ENCODE assay signal across 17 cellular contexts in genomic region chr13:99260216-99260615, GRCh38. TPM values are rescaled to one million over a fixed set of nuclear protein-coding genes. Genes with fewer than 3 reads are reported as not detected.
DNase-seq lines count a peak whose midpoint lies in the region; ATAC-seq and TF ChIP-seq lines count a peak whose summit lies in the region.
"Had no signal": no experiment of that assay in that cellular context is flagged by ENCODE, and none has a peak within 500 bp of the region (broad histone marks: within the 10 kb centered on the region; RNA-seq: fewer than 3 reads in every experiment).

No MANE protein-coding gene starts in this region.

- in situ Hi-C loops in mammary epithelial cell (cut with MboI; ENCODE audit: low sequenced_read_pairs in 2 of 2): loop anchor here (10.0 kb wide), 2 partner anchors 85 to 175 kb away; no protein-coding TSS in a partner anchor

- no peak overlapping the region for H2AFZ ChIP-seq in mammary epithelial cell (ENCODE audit: low read depth, low read length)
- H2AFZ ChIP-seq in SK-N-SH (ENCODE audit: low read depth): no peak overlapping the region

- no peak for DNase-seq in activated naive CD4-positive, alpha-beta T cell treated with anti-CD3 and anti-CD28 coated beads, Interleukin-2, amount 10 ng/mL, durations not matched to agents 7 days and 5 days
- no peak for DNase-seq in activated naive CD4-positive, alpha-beta T cell treated with anti-CD3 and anti-CD28 coated beads for 36 hours
- DNase-seq in amniotic epithelial cell (ENCODE audit: low read depth) (peak; percentile 22), occipital lobe (lab: John Stamatoyannopoulos, UW) (no peak), mammary epithelial cell (no peak), SK-N-SH (no peak)
- DNase-seq: activated CD4-positive, alpha-beta T cell treated with anti-CD3 and anti-CD28 coated beads for 48 hours; activated gamma-delta T cell treated with Interleukin-2 at 50 U/mL for 16 hours; effector CD8-positive, alpha-beta T cell; hippocampal formation; left ventricle myocardium superior; NCI-H748 treated with DMSO at 0.1 percent for 48 hours; retina; stimulated activated CD4-positive, alpha-beta T cell treated with anti-CD3 and anti-CD28 coated beads, Interleukin-4, amount 100 ng/mL, for 1 hour had no signal

- H3K4me3 ChIP-seq in mammary epithelial cell (replicated peaks in 1 of 3; ENCODE audit: insufficient read depth in 1 of 3, low read depth in 2 of 3, low read length in 3 of 3) (no peak overlapping the region), SK-N-SH (ENCODE audit: low read depth in 2 of 2, low read length in 1 of 2) (no peak overlapping the region)

- 95% methylated on average over 5 of the region's 5 CpGs for WGBS in mammary epithelial cell (ENCODE audit: low coverage, missing lambda C conversion rate)
- WGBS in SK-N-SH (ENCODE audit: low lambda C conversion rate): 93% methylated on average over 5 of the region's 5 CpGs

- H3K4me2 ChIP-seq in mammary epithelial cell (ENCODE audit: insufficient read depth, low read depth, low read length) (no peak overlapping the region), SK-N-SH (no peak overlapping the region)

- H3K27me3 ChIP-seq in mammary epithelial cell (ENCODE audit: insufficient read depth, low read length) (no peaks in the 10 kb centered on the region), SK-N-SH (ENCODE audit: insufficient read depth) (no peaks in the 10 kb centered on the region)

- H3K4me1 Mint-ChIP-seq in activated naive CD4-positive, alpha-beta T cell treated with anti-CD3 and anti-CD28 coated beads, Interleukin-2, amount 10 ng/mL, durations not matched to agents 7 days and 5 days: peaks cover 75% of the 10 kb centered on the region
- peaks cover 76% of the 10 kb centered on the region for H3K4me1 Mint-ChIP-seq in activated naive CD4-positive, alpha-beta T cell treated with anti-CD3 and anti-CD28 coated beads for 36 hours (ENCODE audit: low read depth)
- peaks cover 80% of the 10 kb centered on the region for H3K4me1 Mint-ChIP-seq in stimulated activated memory B cell treated with anti-CD40 and anti-IgM and Interleukin-4, amounts not matched to agents 10 μg/mL and 1 μg/mL and 100 μg/mL, for 72 hours

- TF ChIP-seq CTCF in mammary epithelial cell (conservative IDR thresholded peaks at IDR 0.05 in 1 of 2, IDR thresholded peaks at IDR 0.05 in 1 of 2; ENCODE audit: extremely low read depth in 1 of 2, insufficient read depth in 1 of 2, low read depth in 1 of 2, low read length in 2 of 2) (no peak), SK-N-SH (IDR thresholded peaks at IDR 0.05) (no peak)

- peak overlapping the region; percentile 60 for H3K27ac ChIP-seq in KOPT-K1 (ENCODE audit: low read depth, low read length, poor library complexity, severe bottlenecking)
- H3K27ac ChIP-seq in mammary epithelial cell (ENCODE audit: insufficient read depth, low read depth, low read length): no peak overlapping the region
- no peak overlapping the region for H3K27ac ChIP-seq in SK-N-SH (ENCODE audit: low read depth in 2 of 2, low read length in 1 of 2)

- H4K20me1 ChIP-seq in mammary epithelial cell (ENCODE audit: insufficient read depth, low read length) (no peaks in the 10 kb centered on the region), SK-N-SH (ENCODE audit: insufficient read depth) (no peaks in the 10 kb centered on the region)

- ATAC-seq in stimulated activated memory B cell treated with anti-CD40 and anti-IgM and Interleukin-4, amounts not matched to agents 10 μg/mL and 1 μg/mL and 100 μg/mL, for 72 hours: no peak
- ATAC-seq: left ventricle myocardium superior had no signal

- H3K4me3 Mint-ChIP-seq in activated naive CD4-positive, alpha-beta T cell treated with anti-CD3 and anti-CD28 coated beads, Interleukin-2, amount 10 ng/mL, durations not matched to agents 7 days and 5 days: no peak overlapping the region
- H3K4me3 Mint-ChIP-seq in activated naive CD4-positive, alpha-beta T cell treated with anti-CD3 and anti-CD28 coated beads for 36 hours: no peak overlapping the region
- H3K4me3 Mint-ChIP-seq in stimulated activated memory B cell treated with anti-CD40 and anti-IgM and Interleukin-4, amounts not matched to agents 10 μg/mL and 1 μg/mL and 100 μg/mL, for 72 hours: peak overlapping the region; percentile 39

- no peaks in the 10 kb centered on the region for H3K4me1 ChIP-seq in mammary epithelial cell (ENCODE audit: insufficient read depth, low read length)
- H3K4me1 ChIP-seq in SK-N-SH (ENCODE audit: control insufficient read depth in 1 of 2, insufficient read depth in 2 of 2, low read depth in 1 of 2, low read length in 1 of 2): no peaks in the 10 kb centered on the region; a peak in 2 of 4 replicates

- BruUV-seq in mammary epithelial cell (replicated peaks; lab: Mats Ljungman, UMichigan): no TSS peak

- CTCF ChIA-PET in activated naive CD4-positive, alpha-beta T cell treated with anti-CD3 and anti-CD28 coated beads, Interleukin-2, amount 10 ng/mL, durations not matched to agents 7 days and 5 days (lab: Charles Lee): interaction anchor here (1.1 to 2.6 kb wide), 7 partner anchors 9 to 177 kb away, joined by 3 to 11 read pairs (median 4); partner anchors contain the start of gene UBAC2
- CTCF ChIA-PET in activated naive CD4-positive, alpha-beta T cell treated with anti-CD3 and anti-CD28 coated beads for 36 hours (lab: Charles Lee): interaction anchor here (1.0 to 1.4 kb wide), 5 partner anchors 9 to 84 kb away, joined by 3 to 5 read pairs (median 4); no protein-coding TSS in a partner anchor
- CTCF ChIA-PET in mammary epithelial cell (lab: Charles Lee; ENCODE audit: low non-redundant PET) (no interaction called here), SK-N-SH (lab: Yijun Ruan, JAX) (interaction anchor here (0.9 to 2.7 kb wide), 4 partner anchors 9 to 203 kb away, joined by 4 to 16 read pairs (median 12); no protein-coding TSS in a partner anchor)

- H3K9me3 Mint-ChIP-seq in activated naive CD4-positive, alpha-beta T cell treated with anti-CD3 and anti-CD28 coated beads, Interleukin-2, amount 10 ng/mL, durations not matched to agents 7 days and 5 days: no peaks in the 10 kb centered on the region
- no peaks in the 10 kb centered on the region for H3K9me3 Mint-ChIP-seq in activated naive CD4-positive, alpha-beta T cell treated with anti-CD3 and anti-CD28 coated beads for 36 hours
- no peaks in the 10 kb centered on the region for H3K9me3 Mint-ChIP-seq in stimulated activated memory B cell treated with anti-CD40 and anti-IgM and Interleukin-4, amounts not matched to agents 10 μg/mL and 1 μg/mL and 100 μg/mL, for 72 hours

- no peak for TF ChIP-seq EP300 in SK-N-SH (IDR thresholded peaks at IDR 0.05; ENCODE audit: borderline replicate concordance in 1 of 2, low read depth in 1 of 2, low read length in 1 of 2)

- H3K36me3 Mint-ChIP-seq in activated naive CD4-positive, alpha-beta T cell treated with anti-CD3 and anti-CD28 coated beads, Interleukin-2, amount 10 ng/mL, durations not matched to agents 7 days and 5 days: peaks cover 32% of the 10 kb centered on the region
- peaks cover 17% of the 10 kb centered on the region for H3K36me3 Mint-ChIP-seq in activated naive CD4-positive, alpha-beta T cell treated with anti-CD3 and anti-CD28 coated beads for 36 hours (ENCODE audit: low read depth)
- peaks cover 18% of the 10 kb centered on the region for H3K36me3 Mint-ChIP-seq in stimulated activated memory B cell treated with anti-CD40 and anti-IgM and Interleukin-4, amounts not matched to agents 10 μg/mL and 1 μg/mL and 100 μg/mL, for 72 hours

- H3K79me2 ChIP-seq in mammary epithelial cell (ENCODE audit: insufficient read depth, low read length): no peaks in the 10 kb centered on the region
- H3K79me2 ChIP-seq in SK-N-SH (ENCODE audit: insufficient read depth): no peaks in the 10 kb centered on the region; the same call in 1 of the 2 replicates

- H3K36me3 ChIP-seq in KOPT-K1 (ENCODE audit: insufficient read depth, low read length) (peaks cover 42% of the 10 kb centered on the region), mammary epithelial cell (ENCODE audit: insufficient read depth, low read length) (peaks cover 2% of the 10 kb centered on the region), SK-N-SH (replicated peaks in 1 of 2; ENCODE audit: control insufficient read depth in 1 of 2, insufficient read depth in 2 of 2, low read length in 1 of 2) (peaks cover 27 to 38% of the 10 kb centered on the region in 2 experiments)

- H3K9me2 ChIP-seq in SK-N-SH: no peaks in the 10 kb centered on the region

- intact Hi-C loops in activated naive CD4-positive, alpha-beta T cell treated with anti-CD3 and anti-CD28 coated beads for 36 hours (cut with micrococcal nuclease): no loop called here
- intact Hi-C loops in mammary epithelial cell (cut with micrococcal nuclease): loop anchor here (10.0 kb wide), 1 partner anchor 285 kb away; the partner anchor contains the start of gene DOCK9

- dilution Hi-C loops in mammary epithelial cell (cut with HindIII; ENCODE audit: low sequenced_read_pairs): loop anchor here (5.0 to 10.0 kb wide), 3 partner anchors 52 to 165 kb away; no protein-coding TSS in a partner anchor

- no peak overlapping the region for H3K9ac ChIP-seq in mammary epithelial cell (ENCODE audit: insufficient read depth, low read length)
- no peak overlapping the region for H3K9ac ChIP-seq in SK-N-SH

- no peak for TF ChIP-seq RAD21 in SK-N-SH (IDR thresholded peaks at IDR 0.05; ENCODE audit: low read length)

- H3K27ac Mint-ChIP-seq in activated naive CD4-positive, alpha-beta T cell treated with anti-CD3 and anti-CD28 coated beads, Interleukin-2, amount 10 ng/mL, durations not matched to agents 7 days and 5 days: peak overlapping the region; percentile 94
- H3K27ac Mint-ChIP-seq in activated naive CD4-positive, alpha-beta T cell treated with anti-CD3 and anti-CD28 coated beads for 36 hours: no peak overlapping the region
- H3K27ac Mint-ChIP-seq in stimulated activated memory B cell treated with anti-CD40 and anti-IgM and Interleukin-4, amounts not matched to agents 10 μg/mL and 1 μg/mL and 100 μg/mL, for 72 hours: peak overlapping the region; percentile 79

- H3F3A ChIP-seq in SK-N-SH (replicated peaks; ENCODE audit: insufficient read depth): no peaks in the 10 kb centered on the region

- no peaks in the 10 kb centered on the region for H3K27me3 Mint-ChIP-seq in activated naive CD4-positive, alpha-beta T cell treated with anti-CD3 and anti-CD28 coated beads, Interleukin-2, amount 10 ng/mL, durations not matched to agents 7 days and 5 days
- no peaks in the 10 kb centered on the region for H3K27me3 Mint-ChIP-seq in activated naive CD4-positive, alpha-beta T cell treated with anti-CD3 and anti-CD28 coated beads for 36 hours (ENCODE audit: low read depth)
- H3K27me3 Mint-ChIP-seq in stimulated activated memory B cell treated with anti-CD40 and anti-IgM and Interleukin-4, amounts not matched to agents 10 μg/mL and 1 μg/mL and 100 μg/mL, for 72 hours: no peaks in the 10 kb centered on the region

- POLR2A ChIA-PET in SK-N-SH (lab: Yijun Ruan, JAX): no interaction called here

- H3K9me3 ChIP-seq in KOPT-K1 (ENCODE audit: insufficient read depth, low read length, poor library complexity, severe bottlenecking) (no peaks in the 10 kb centered on the region), mammary epithelial cell (replicated peaks; ENCODE audit: insufficient read depth, low read length) (no peaks in the 10 kb centered on the region), SK-N-SH (no peaks in the 10 kb centered on the region)

RNA-seq across cellular contexts. Expression of gene GPR18, which starts 2.0 kb away (rescaled TPM):
- total RNA-seq in activated naive CD4-positive, alpha-beta T cell treated with anti-CD3 and anti-CD28 coated beads for 36 hours: 1 to 10 TPM; 2.4 TPM
- total RNA-seq in occipital lobe: not detected
- not detected for total RNA-seq in mammary epithelial cell
- polyA plus RNA-seq in mammary epithelial cell: not detected
- not detected for polyA minus RNA-seq in mammary epithelial cell
- polyA plus RNA-seq in SK-N-SH (2012; rRNA removed): not detected in 2 replicates
- polyA plus RNA-seq in SK-N-SH (2012; cell fraction: cytosol; rRNA removed): not detected in 2 replicates
- polyA plus RNA-seq in SK-N-SH (2012; cell fraction: nucleus; rRNA removed): not detected in 2 replicates
- total RNA-seq: left ventricle myocardium superior had no signal
- polyA plus RNA-seq: AG04450 had no signal

RNA-seq across cellular contexts. Expression of gene GPR183, which starts 47.0 kb away (rescaled TPM):
- 10 to 100 TPM; 37.4 to 38.8 TPM for total RNA-seq in activated naive CD4-positive, alpha-beta T cell treated with anti-CD3 and anti-CD28 coated beads for 36 hours
- total RNA-seq in occipital lobe (3.1 TPM), mammary epithelial cell (not detected)
- polyA plus RNA-seq in mammary epithelial cell (not detected), SK-N-SH (2012; rRNA removed) (0.07 and 0.10 TPM in 2 replicates)
- polyA minus RNA-seq in mammary epithelial cell: not detected
- polyA plus RNA-seq in SK-N-SH (2012; cell fraction: cytosol; rRNA removed): 0.03 and 0.24 TPM in 2 replicates
- polyA plus RNA-seq in SK-N-SH (2012; cell fraction: nucleus; rRNA removed): 0.10 TPM in 1 of 2 replicates, not detected in the other

RNA-seq across cellular contexts. Expression of gene UBAC2, which starts 59.6 kb away (rescaled TPM):
- 10 to 100 TPM; 43.4 to 44.9 TPM for total RNA-seq in activated naive CD4-positive, alpha-beta T cell treated with anti-CD3 and anti-CD28 coated beads for 36 hours
- total RNA-seq in occipital lobe: 36.2 TPM
- total RNA-seq in mammary epithelial cell: 10 to 100 TPM; 48.2 to 57.7 TPM
- polyA plus RNA-seq in mammary epithelial cell: 58.2 TPM
- polyA minus RNA-seq in mammary epithelial cell: 47.9 TPM
- polyA plus RNA-seq in SK-N-SH (2012; rRNA removed): 79.0 and 97.4 TPM in 2 replicates
- polyA plus RNA-seq in SK-N-SH (2012; cell fraction: cytosol; rRNA removed): 81.9 and 98.8 TPM in 2 replicates
- polyA plus RNA-seq in SK-N-SH (2012; cell fraction: nucleus; rRNA removed): 34.7 and 42.7 TPM in 2 replicates
